Comparison of ENCODE assay signal across 11 cellular contexts in genomic region chr9:120873512-120873911, GRCh38. TPM values are rescaled to one million over a fixed set of nuclear protein-coding genes. Genes with fewer than 3 reads are reported as not detected.
DNase-seq lines count a peak whose midpoint lies in the region; ATAC-seq, FAIRE-seq and TF ChIP-seq lines count a peak whose summit lies in the region.
"Had no signal": no experiment of that assay in that cellular context is flagged by ENCODE, and none has a peak within 500 bp of the region (broad histone marks: within the 10 kb centered on the region; RNA-seq: fewer than 3 reads in every experiment).

No MANE protein-coding gene starts in this region.

- no peak overlapping the region for H3K4me2 ChIP-seq in HepG2 (ENCODE audit: low read depth, low read length)

- BruUV-seq in HepG2 (replicated peaks; lab: Mats Ljungman, UMichigan), result no TSS peak

- TF ChIP-seq POLR2A in HepG2 (IDR thresholded peaks at IDR 0.05; ENCODE audit: insufficient read depth in 1 of 2, low read depth in 2 of 2, low read length in 2 of 2) (no peak), right lobe of liver (IDR thresholded peaks at IDR 0.05) (no peak)

- in situ Hi-C loops in HepG2 (cut with HindIII; ENCODE audit: extremely low pct_ligation_motif_present, low pct_unique_long_range_greater_than_20kb), result no loop called here

- no peak overlapping the region for H2AFZ ChIP-seq in HepG2 (ENCODE audit: low read length)

- no peaks in the 10 kb centered on the region for H4K20me1 ChIP-seq in HepG2 (ENCODE audit: insufficient read depth, low read length)

- POLR2A ChIA-PET in HepG2 (lab: Yijun Ruan, JAX), result no interaction called here

- H3K9me3 ChIP-seq in HepG2 (ENCODE audit: low read length), result no peaks in the 10 kb centered on the region
- no peaks in the 10 kb centered on the region for H3K9me3 ChIP-seq in right lobe of liver
- H3K9me3 ChIP-seq: ascending aorta, pancreas had no signal

- ATAC-seq in HepG2 (no peak), right lobe of liver (no peak), HG02938 (IDR thresholded peaks at IDR 0.05; ENCODE audit: unreplicated experiment) (no peak)
- ATAC-seq: pancreas had no signal

- no peak for TF ChIP-seq RAD21 in HepG2 (CRISPR knock-in tag; IDR thresholded peaks at IDR 0.05)

- intact Hi-C loops in HepG2 (cut with micrococcal nuclease; ENCODE audit: unreplicated experiment), result no loop called here
- intact Hi-C loops in right lobe of liver (cut with DNase I), result loop anchor here in 1 of 2 donors (10.0 kb wide), 1 partner anchor 51 kb away; the partner anchor contains the start of gene TRAF1

- TF ChIP-seq EP300 in HepG2 (IDR thresholded peaks at IDR 0.05; ENCODE audit: low read depth in 2 of 2, low read length in 2 of 2) (no peak), HepG2 (CRISPR knock-in tag; IDR thresholded peaks at IDR 0.05; ENCODE audit: borderline replicate concordance) (0 out of 2 replicates have a peak, but pooled peaks have one; percentile 8)

- H3K4me3 ChIP-seq in HepG2 (replicated peaks in 1 of 3; ENCODE audit: insufficient read depth in 1 of 3, low read depth in 2 of 3, low read length in 3 of 3) (no peak overlapping the region), right lobe of liver (no peak overlapping the region)
- H3K4me3 ChIP-seq: ascending aorta, pancreas had no signal

- WGBS in HepG2 (ENCODE audit: low lambda C conversion rate), result 97% methylated on average over 4 of the region's 4 CpGs
- 79% methylated on average over 3 of the region's 4 CpGs for WGBS in right lobe of liver (ENCODE audit: insufficient coverage, low coverage, low lambda C conversion rate, missing lambda C conversion rate)

- CTCF ChIA-PET in HepG2 (lab: Yijun Ruan, JAX; ENCODE audit: low intra/inter-chr PET ratio, low total read pairs), result no interaction called here

- H3K79me2 ChIP-seq in HepG2 (ENCODE audit: insufficient read depth, low read length), result peaks cover 14% of the 10 kb centered on the region

- peaks cover 38% of the 10 kb centered on the region for H3K4me1 ChIP-seq in HepG2 (ENCODE audit: insufficient read depth, low read length)
- peaks cover 0 to 3% (median 0%) of the 10 kb centered on the region in 4 donors for H3K4me1 ChIP-seq in right lobe of liver
- H3K4me1 ChIP-seq: pancreas had no signal

- TF ChIP-seq CTCF in HepG2 (CRISPR knock-in tag; IDR thresholded peaks at IDR 0.05), result no peak
- no peak for TF ChIP-seq CTCF in right lobe of liver (IDR thresholded peaks at IDR 0.05)
- TF ChIP-seq CTCF in GM10266 (IDR thresholded peaks at IDR 0.05; ENCODE audit: control insufficient read depth, insufficient read depth, low read depth, missing control alignments), result no peak

- DNase-seq in HepG2 (ENCODE audit: low spot score) (no peak), right lobe of liver (no peak), RCC 7860 (ENCODE audit: low spot score) (peak; percentile 77), epithelial cell of prostate (ENCODE audit: low read depth, low spot score) (peak; percentile 58), urothelium cell line (ENCODE audit: low spot score) (peak; percentile 80), AG20443 (ENCODE audit: low spot score) (no peak), GM10266 (ENCODE audit: extremely low spot score) (no peak)
- DNase-seq: NCI-H187 treated with DMSO at 0.1 percent for 48 hours, pancreas had no signal

- H3K27me3 ChIP-seq in HepG2 (ENCODE audit: control insufficient read depth in 1 of 2, insufficient read depth in 2 of 2, low read length in 2 of 2), result no peaks in the 10 kb centered on the region; a peak in 1 of 5 replicates
- no peaks in the 10 kb centered on the region for H3K27me3 ChIP-seq in right lobe of liver
- H3K27me3 ChIP-seq: ascending aorta, pancreas had no signal

- H3K27ac ChIP-seq in HepG2 (ENCODE audit: extremely low read length, insufficient read depth, low read length), result no peak overlapping the region
- H3K27ac ChIP-seq in right lobe of liver, result no peak overlapping the region
- H3K27ac ChIP-seq in epithelial cell of prostate, result peak overlapping the region; percentile 94
- H3K27ac ChIP-seq: pancreas had no signal

- H3K36me3 ChIP-seq in HepG2 (replicated peaks in 1 of 2; ENCODE audit: control insufficient read depth in 1 of 2, insufficient read depth in 2 of 2, low read length in 2 of 2) (peaks cover 13 to 49% of the 10 kb centered on the region in 2 experiments; a peak in 4 of 5 replicates), right lobe of liver (no peaks in the 10 kb centered on the region)
- H3K36me3 ChIP-seq: pancreas had no signal

- H3K9ac ChIP-seq in HepG2 (ENCODE audit: insufficient read depth, low read depth, low read length), result no peak overlapping the region

- FAIRE-seq in HepG2 (lab: Jason Lieb, UNC) (no peak), RCC 7860 (lab: Jason Lieb, UNC) (no peak), urothelium cell line (lab: Jason Lieb, UNC) (no peak)
- FAIRE-seq: pancreas had no signal

RNA-seq across cellular contexts. Expression of gene PHF19, which starts 3.5 kb away (rescaled TPM):
- total RNA-seq in HepG2 (2016; rRNA removed; fragmentation: Illumina TruSeq; extraction: Trizol), result 38.9 and 41.3 TPM in 2 replicates
- total RNA-seq in HepG2 (2016; cell fraction: cytosol; rRNA removed; fragmentation: Illumina TruSeq; extraction: Trizol; ENCODE audit: low read depth), result 37.4 and 48.9 TPM in 2 replicates
- 37.1 and 41.5 TPM in 2 replicates for total RNA-seq in HepG2 (2016; cell fraction: insoluble cytoplasmic fraction; rRNA removed; fragmentation: Illumina TruSeq; extraction: Trizol)
- total RNA-seq in HepG2 (2016; cell fraction: membrane; rRNA removed; fragmentation: Illumina TruSeq; extraction: Trizol), result 43.2 and 56.9 TPM in 2 replicates
- 34.7 and 40.7 TPM in 2 replicates for total RNA-seq in HepG2 (2016; cell fraction: nucleus; rRNA removed; fragmentation: Illumina TruSeq; extraction: Trizol)
- polyA plus RNA-seq in HepG2 (2011; rRNA removed), result 25.5 and 29.7 TPM in 2 replicates
- polyA plus RNA-seq in HepG2 (2011; cell fraction: cytosol; rRNA removed), result 20.2 and 33.0 TPM in 2 replicates
- 61.0 and 76.3 TPM in 2 replicates for polyA plus RNA-seq in HepG2 (2011; cell fraction: nucleus; rRNA removed)
- 20.3 and 24.3 TPM in 2 replicates for polyA plus RNA-seq in HepG2 (2012)
- polyA plus RNA-seq in HepG2 (2016; cell fraction: cytosol; fragmentation: Illumina TruSeq; extraction: Trizol; ENCODE audit: low read depth), result 79.2 and 107 TPM in 2 replicates
- polyA plus RNA-seq in HepG2 (2016; cell fraction: insoluble cytoplasmic fraction; fragmentation: Illumina TruSeq; extraction: Trizol; ENCODE audit: low read depth), result 42.2 and 45.3 TPM in 2 replicates
- polyA plus RNA-seq in HepG2 (2016; cell fraction: membrane; fragmentation: Illumina TruSeq; extraction: Trizol; ENCODE audit: low read depth), result 66.8 and 74.2 TPM in 2 replicates
- 60.4 and 66.8 TPM in 2 replicates for polyA plus RNA-seq in HepG2 (2016; cell fraction: nucleus; fragmentation: Illumina TruSeq; extraction: Trizol; ENCODE audit: insufficient read depth, low read depth)
- polyA minus RNA-seq in HepG2 (2011; rRNA and poly(A)+ RNA removed; ENCODE audit: low replicate concordance), result 67.2 and 159 TPM in 2 replicates
- polyA minus RNA-seq in HepG2 (2011; cell fraction: cytosol; rRNA and poly(A)+ RNA removed), result 15.8 and 17.7 TPM in 2 replicates
- polyA minus RNA-seq in HepG2 (2011; cell fraction: nucleus; rRNA and poly(A)+ RNA removed), result 34.7 and 42.2 TPM in 2 replicates
- total RNA-seq in right lobe of liver, result 1 to 10 TPM; 2.2 to 8.0 (median 5.2) TPM

RNA-seq across cellular contexts. Expression of gene PSMD5, which starts 30.8 kb away (rescaled TPM):
- total RNA-seq in HepG2 (2016; rRNA removed; fragmentation: Illumina TruSeq; extraction: Trizol) (18.1 and 32.6 TPM in 2 replicates), right lobe of liver (10 to 100 TPM; 14.1 to 29.2 (median 21.5) TPM)
- 4.5 and 4.8 TPM in 2 replicates for total RNA-seq in HepG2 (2016; cell fraction: cytosol; rRNA removed; fragmentation: Illumina TruSeq; extraction: Trizol; ENCODE audit: low read depth)
- total RNA-seq in HepG2 (2016; cell fraction: insoluble cytoplasmic fraction; rRNA removed; fragmentation: Illumina TruSeq; extraction: Trizol), result 18.2 and 34.4 TPM in 2 replicates
- total RNA-seq in HepG2 (2016; cell fraction: membrane; rRNA removed; fragmentation: Illumina TruSeq; extraction: Trizol), result 10.6 and 10.9 TPM in 2 replicates
- 12.4 and 13.6 TPM in 2 replicates for total RNA-seq in HepG2 (2016; cell fraction: nucleus; rRNA removed; fragmentation: Illumina TruSeq; extraction: Trizol)
- 10.6 and 12.7 TPM in 2 replicates for polyA plus RNA-seq in HepG2 (2011; rRNA removed)
- 5.4 and 8.9 TPM in 2 replicates for polyA plus RNA-seq in HepG2 (2011; cell fraction: cytosol; rRNA removed)
- polyA plus RNA-seq in HepG2 (2011; cell fraction: nucleus; rRNA removed), result 3.1 and 5.2 TPM in 2 replicates
- polyA plus RNA-seq in HepG2 (2012), result 9.2 and 10.8 TPM in 2 replicates
- 1.4 and 1.6 TPM in 2 replicates for polyA plus RNA-seq in HepG2 (2016; cell fraction: cytosol; fragmentation: Illumina TruSeq; extraction: Trizol; ENCODE audit: low read depth)
- polyA plus RNA-seq in HepG2 (2016; cell fraction: insoluble cytoplasmic fraction; fragmentation: Illumina TruSeq; extraction: Trizol; ENCODE audit: low read depth), result 28.5 and 31.9 TPM in 2 replicates
- polyA plus RNA-seq in HepG2 (2016; cell fraction: membrane; fragmentation: Illumina TruSeq; extraction: Trizol; ENCODE audit: low read depth), result 5.5 and 6.3 TPM in 2 replicates
- polyA plus RNA-seq in HepG2 (2016; cell fraction: nucleus; fragmentation: Illumina TruSeq; extraction: Trizol; ENCODE audit: insufficient read depth, low read depth), result 15.3 and 18.2 TPM in 2 replicates
- 11.4 and 32.6 TPM in 2 replicates for polyA minus RNA-seq in HepG2 (2011; rRNA and poly(A)+ RNA removed; ENCODE audit: low replicate concordance)
- polyA minus RNA-seq in HepG2 (2011; cell fraction: cytosol; rRNA and poly(A)+ RNA removed), result 10.7 and 13.2 TPM in 2 replicates
- 14.9 and 16.2 TPM in 2 replicates for polyA minus RNA-seq in HepG2 (2011; cell fraction: nucleus; rRNA and poly(A)+ RNA removed)

RNA-seq across cellular contexts. Expression of gene TRAF1, which starts 53.1 kb away (rescaled TPM):
- total RNA-seq in HepG2 (2016; rRNA removed; fragmentation: Illumina TruSeq; extraction: Trizol) (0.11 and 0.44 TPM in 2 replicates), right lobe of liver (1 to 10 TPM in 5 of 6 experiments, under 1 TPM in 1; 0.99 to 2.5 (median 2.1) TPM)
- total RNA-seq in HepG2 (2016; cell fraction: cytosol; rRNA removed; fragmentation: Illumina TruSeq; extraction: Trizol; ENCODE audit: low read depth), result 0.09 and 0.10 TPM in 2 replicates
- total RNA-seq in HepG2 (2016; cell fraction: insoluble cytoplasmic fraction; rRNA removed; fragmentation: Illumina TruSeq; extraction: Trizol), result 0.25 and 0.39 TPM in 2 replicates
- total RNA-seq in HepG2 (2016; cell fraction: membrane; rRNA removed; fragmentation: Illumina TruSeq; extraction: Trizol), result 0.09 and 0.21 TPM in 2 replicates
- total RNA-seq in HepG2 (2016; cell fraction: nucleus; rRNA removed; fragmentation: Illumina TruSeq; extraction: Trizol), result 0.75 and 0.87 TPM in 2 replicates
- 1.0 and 1.8 TPM in 2 replicates for polyA plus RNA-seq in HepG2 (2011; rRNA removed)
- 0.48 and 0.60 TPM in 2 replicates for polyA plus RNA-seq in HepG2 (2011; cell fraction: cytosol; rRNA removed)
- polyA plus RNA-seq in HepG2 (2011; cell fraction: nucleus; rRNA removed), result 5.5 and 7.6 TPM in 2 replicates
- 0.59 and 0.96 TPM in 2 replicates for polyA plus RNA-seq in HepG2 (2012)
- polyA plus RNA-seq in HepG2 (2016; cell fraction: cytosol; fragmentation: Illumina TruSeq; extraction: Trizol; ENCODE audit: low read depth), result 0.07 and 0.10 TPM in 2 replicates
- polyA plus RNA-seq in HepG2 (2016; cell fraction: insoluble cytoplasmic fraction; fragmentation: Illumina TruSeq; extraction: Trizol; ENCODE audit: low read depth), result 0.19 and 0.26 TPM in 2 replicates
- polyA plus RNA-seq in HepG2 (2016; cell fraction: membrane; fragmentation: Illumina TruSeq; extraction: Trizol; ENCODE audit: low read depth), result 0.09 and 0.19 TPM in 2 replicates
- 2.2 TPM in 2 replicates for polyA plus RNA-seq in HepG2 (2016; cell fraction: nucleus; fragmentation: Illumina TruSeq; extraction: Trizol; ENCODE audit: insufficient read depth, low read depth)
- 0.91 and 1.4 TPM in 2 replicates for polyA minus RNA-seq in HepG2 (2011; rRNA and poly(A)+ RNA removed; ENCODE audit: low replicate concordance)
- polyA minus RNA-seq in HepG2 (2011; cell fraction: cytosol; rRNA and poly(A)+ RNA removed), result 0.09 and 0.20 TPM in 2 replicates
- 3.5 and 3.7 TPM in 2 replicates for polyA minus RNA-seq in HepG2 (2011; cell fraction: nucleus; rRNA and poly(A)+ RNA removed)

Comparison
In these comparisons a context has a peak if more than half of its experiments do, and no peak if none do; other contexts are left out.
1. DNase-seq: peak in RCC 7860 (single experiment), epithelial cell of prostate (single experiment) and urothelium cell line (single experiment); none in HepG2 (single experiment), right lobe of liver (0 of 3), AG20443 (single experiment) and GM10266 (single experiment).